Comparison of ENCODE assay signal across 12 cellular contexts in genomic region chr5:144598451-144599068, GRCh38.
DNase-seq lines count a peak whose midpoint lies in the region; ATAC-seq and TF ChIP-seq lines count a peak whose summit lies in the region.
"Had no signal": no experiment of that assay in that cellular context is flagged by ENCODE, and none has a peak within 500 bp of the region (broad histone marks: within the 10 kb centered on the region; RNA-seq: fewer than 3 reads in every experiment).

No MANE protein-coding gene starts in this region.

- H3K27me3 Mint-ChIP-seq in activated T-helper 1 cell treated with anti-CD3 and anti-CD28 coated beads, Interleukin-12 subunit alpha, Interleukin-12 subunit beta, Interleukin-2, Interleukin-4 antibody, amounts not matched to agents 30 ng/mL and 10 ng/mL and 1 ng/mL, durations not matched to agents 14 hours and 24 hours and 36 hours (ENCODE audit: insufficient read depth): no peaks in the 10 kb centered on the region
- H3K27me3 Mint-ChIP-seq in activated naive CD4-positive, alpha-beta T cell treated with anti-CD3 and anti-CD28 coated beads, Interleukin-2, amount 10 ng/mL, durations not matched to agents 7 days and 5 days: no peaks in the 10 kb centered on the region
- H3K27me3 Mint-ChIP-seq in activated CD4-positive, alpha-beta memory T cell treated with anti-CD3 and anti-CD28 coated beads for 36 hours: peaks cover 2% of the 10 kb centered on the region

- H4K91ac ChIP-seq in IMR-90 (ENCODE audit: insufficient read depth, low read depth, low read length): no peak overlapping the region

- H3K9me3 Mint-ChIP-seq in activated T-helper 1 cell treated with anti-CD3 and anti-CD28 coated beads, Interleukin-12 subunit alpha, Interleukin-12 subunit beta, Interleukin-2, Interleukin-4 antibody, amounts not matched to agents 30 ng/mL and 10 ng/mL and 1 ng/mL, durations not matched to agents 14 hours and 24 hours and 36 hours: peaks cover 2% of the 10 kb centered on the region
- peaks cover 15% of the 10 kb centered on the region for H3K9me3 Mint-ChIP-seq in activated naive CD4-positive, alpha-beta T cell treated with anti-CD3 and anti-CD28 coated beads, Interleukin-2, amount 10 ng/mL, durations not matched to agents 7 days and 5 days
- no peaks in the 10 kb centered on the region for H3K9me3 Mint-ChIP-seq in activated CD4-positive, alpha-beta memory T cell treated with anti-CD3 and anti-CD28 coated beads for 36 hours

- H3K4me2 ChIP-seq in IMR-90 (ENCODE audit: low read depth, low read length): no peak overlapping the region; the same call in 1 of the 2 replicates

- no peak overlapping the region for H2BK120ac ChIP-seq in IMR-90 (ENCODE audit: low read depth, low read length)

- no peak overlapping the region for H3K4ac ChIP-seq in IMR-90 (ENCODE audit: low read depth, low read length)

- no peaks in the 10 kb centered on the region for H3K36me3 Mint-ChIP-seq in activated T-helper 1 cell treated with anti-CD3 and anti-CD28 coated beads, Interleukin-12 subunit alpha, Interleukin-12 subunit beta, Interleukin-2, Interleukin-4 antibody, amounts not matched to agents 30 ng/mL and 10 ng/mL and 1 ng/mL, durations not matched to agents 14 hours and 24 hours and 36 hours (ENCODE audit: low read depth)
- no peaks in the 10 kb centered on the region for H3K36me3 Mint-ChIP-seq in activated naive CD4-positive, alpha-beta T cell treated with anti-CD3 and anti-CD28 coated beads, Interleukin-2, amount 10 ng/mL, durations not matched to agents 7 days and 5 days
- no peaks in the 10 kb centered on the region for H3K36me3 Mint-ChIP-seq in activated CD4-positive, alpha-beta memory T cell treated with anti-CD3 and anti-CD28 coated beads for 36 hours

- H3K27ac ChIP-seq in IMR-90 (ENCODE audit: insufficient read depth, low read length): no peak overlapping the region
- H3K27ac ChIP-seq in suprapubic skin: no peak overlapping the region
- H3K27ac ChIP-seq: epithelial cell of prostate had no signal

- no peak overlapping the region for H2BK15ac ChIP-seq in IMR-90 (ENCODE audit: low read depth, low read length)

- H3K18ac ChIP-seq in IMR-90 (ENCODE audit: low read depth, low read length): no peak overlapping the region

- TF ChIP-seq POLR2A in IMR-90 (IDR thresholded peaks at IDR 0.05; ENCODE audit: low read depth, low read length): no peak
- no peak for TF ChIP-seq POLR2A in suprapubic skin (IDR thresholded peaks at IDR 0.05)

- 27% methylated on average over 12 of the region's 30 CpGs; no CpG with 5 or more reads in 1 of the 2 experiments for WGBS in IMR-90 (ENCODE audit: extremely low coverage in 2 of 2, insufficient read length in 1 of 2), 2 experiments
- WGBS in suprapubic skin: 9% methylated on average over 7 of the region's 30 CpGs

- no peak overlapping the region for H2BK5ac ChIP-seq in IMR-90 (ENCODE audit: low read depth, low read length, poor library complexity, severe bottlenecking)

- H3K9me3 ChIP-seq in IMR-90 (ENCODE audit: control insufficient read depth, insufficient read depth, low read length) (peaks cover 2% of the 10 kb centered on the region; the same call in 1 of the 2 replicates), iPS-15b (ENCODE audit: control insufficient read depth, insufficient read depth, low read length) (no peaks in the 10 kb centered on the region), suprapubic skin (no peaks in the 10 kb centered on the region)

- H3K4me1 ChIP-seq in IMR-90 (ENCODE audit: control insufficient read depth, insufficient read depth, low read length) (no peaks in the 10 kb centered on the region), iPS-15b (ENCODE audit: control insufficient read depth, insufficient read depth, low read length) (peaks cover 4% of the 10 kb centered on the region), suprapubic skin (peaks cover 5% of the 10 kb centered on the region)

- no peak for TF ChIP-seq RAD21 in IMR-90 (IDR thresholded peaks at IDR 0.05; ENCODE audit: low read length)

- H4K5ac ChIP-seq in IMR-90 (ENCODE audit: low read depth, low read length): no peak overlapping the region

- H4K20me1 ChIP-seq in IMR-90 (ENCODE audit: insufficient read depth, low read length): no peaks in the 10 kb centered on the region

- POLR2A ChIA-PET in IMR-90 (lab: Charles Lee; ENCODE audit: unreplicated experiment): no interaction called here
- POLR2A ChIA-PET in activated CD4-positive, alpha-beta memory T cell treated with anti-CD3 and anti-CD28 coated beads for 36 hours (lab: Charles Lee): no interaction called here

- no peak for DNase-seq in IMR-90
- peak; percentile 43 to 65 for DNase-seq in SHP77 (lab: John Stamatoyannopoulos, UW)
- DNase-seq in suprapubic skin (ENCODE audit: low spot score in 2 of 2): no peak
- DNase-seq in activated T-helper 1 cell treated with anti-CD3 and anti-CD28 coated beads, Interleukin-12 subunit alpha, Interleukin-12 subunit beta, Interleukin-2, Interleukin-4 antibody, amounts not matched to agents 30 ng/mL and 10 ng/mL and 1 ng/mL, durations not matched to agents 14 hours and 24 hours and 36 hours (ENCODE audit: low spot score): no peak
- no peak for DNase-seq in activated naive CD4-positive, alpha-beta T cell treated with anti-CD3 and anti-CD28 coated beads, Interleukin-2, amount 10 ng/mL, durations not matched to agents 7 days and 5 days
- no peak for DNase-seq in activated CD4-positive, alpha-beta memory T cell treated with anti-CD3 and anti-CD28 coated beads for 36 hours
- DNase-seq: activated gamma-delta T cell treated with Interleukin-2 at 50 U/mL for 16 hours; NCI-H1930; stimulated activated CD4-positive, alpha-beta T cell treated with anti-CD3 and anti-CD28 coated beads, Interleukin-4, amount 100 ng/mL, for 24 hours had no signal

- peak; percentile 35; the same call in 1 of the 2 replicates for ATAC-seq in IMR-90 (ENCODE audit: low read depth)

- no peak overlapping the region for H3K4me3 ChIP-seq in IMR-90 (ENCODE audit: insufficient read depth, low read depth, low read length)
- H3K4me3 ChIP-seq in iPS-15b (ENCODE audit: low read depth, low read length): peak overlapping the region; percentile 1
- peak overlapping the region; percentile 7 for H3K4me3 ChIP-seq in suprapubic skin

- no peak overlapping the region for H3K23ac ChIP-seq in IMR-90 (ENCODE audit: low read depth, low read length)

- no peaks in the 10 kb centered on the region for H3K36me3 ChIP-seq in IMR-90 (ENCODE audit: control insufficient read depth, insufficient read depth, low read length)
- no peaks in the 10 kb centered on the region for H3K36me3 ChIP-seq in iPS-15b (ENCODE audit: control insufficient read depth, insufficient read depth, low read length)
- no peaks in the 10 kb centered on the region for H3K36me3 ChIP-seq in suprapubic skin

- in situ Hi-C loops in IMR-90 (cut with MboI; ENCODE audit: low sequenced_read_pairs): no loop called here

- intact Hi-C loops in IMR-90 (cut with micrococcal nuclease): no loop called here
- intact Hi-C loops in activated T-helper 1 cell treated with anti-CD3 and anti-CD28 coated beads, Interleukin-12 subunit alpha, Interleukin-12 subunit beta, Interleukin-2, Interleukin-4 antibody, amounts not matched to agents 30 ng/mL and 10 ng/mL and 1 ng/mL, durations not matched to agents 14 hours and 24 hours and 36 hours (cut with micrococcal nuclease): no loop called here
- intact Hi-C loops in activated CD4-positive, alpha-beta memory T cell treated with anti-CD3 and anti-CD28 coated beads for 36 hours (cut with micrococcal nuclease): no loop called here

- no peaks in the 10 kb centered on the region for H3K9me1 ChIP-seq in IMR-90 (ENCODE audit: insufficient read depth, low read length)

- H4K8ac ChIP-seq in IMR-90 (ENCODE audit: low read depth in 2 of 2, low read length in 2 of 2): no peak overlapping the region

- no peak overlapping the region for H2AK5ac ChIP-seq in IMR-90 (ENCODE audit: low read depth, low read length)

- no peak overlapping the region for H3K56ac ChIP-seq in IMR-90 (ENCODE audit: extremely low read depth, insufficient read depth, low read length)

- H3K9ac ChIP-seq in IMR-90 (ENCODE audit: low read depth, low read length) (no peak overlapping the region), iPS-15b (ENCODE audit: low read depth, low read length) (no peak overlapping the region)

- no peak overlapping the region for H2AK9ac ChIP-seq in IMR-90 (replicated peaks; ENCODE audit: low read depth, low read length, poor library complexity)

- no peak overlapping the region for H3K14ac ChIP-seq in IMR-90 (replicated peaks; ENCODE audit: low read depth, low read length)

- no peaks in the 10 kb centered on the region for H3K4me1 Mint-ChIP-seq in activated T-helper 1 cell treated with anti-CD3 and anti-CD28 coated beads, Interleukin-12 subunit alpha, Interleukin-12 subunit beta, Interleukin-2, Interleukin-4 antibody, amounts not matched to agents 30 ng/mL and 10 ng/mL and 1 ng/mL, durations not matched to agents 14 hours and 24 hours and 36 hours (ENCODE audit: low read depth)
- no peaks in the 10 kb centered on the region for H3K4me1 Mint-ChIP-seq in activated naive CD4-positive, alpha-beta T cell treated with anti-CD3 and anti-CD28 coated beads, Interleukin-2, amount 10 ng/mL, durations not matched to agents 7 days and 5 days
- no peaks in the 10 kb centered on the region for H3K4me1 Mint-ChIP-seq in activated CD4-positive, alpha-beta memory T cell treated with anti-CD3 and anti-CD28 coated beads for 36 hours (ENCODE audit: low read depth)
- H3K4me1 Mint-ChIP-seq: memory B cell had no signal

- no peak overlapping the region for H3K4me3 Mint-ChIP-seq in activated T-helper 1 cell treated with anti-CD3 and anti-CD28 coated beads, Interleukin-12 subunit alpha, Interleukin-12 subunit beta, Interleukin-2, Interleukin-4 antibody, amounts not matched to agents 30 ng/mL and 10 ng/mL and 1 ng/mL, durations not matched to agents 14 hours and 24 hours and 36 hours
- no peak overlapping the region for H3K4me3 Mint-ChIP-seq in activated naive CD4-positive, alpha-beta T cell treated with anti-CD3 and anti-CD28 coated beads, Interleukin-2, amount 10 ng/mL, durations not matched to agents 7 days and 5 days
- no peak overlapping the region for H3K4me3 Mint-ChIP-seq in activated CD4-positive, alpha-beta memory T cell treated with anti-CD3 and anti-CD28 coated beads for 36 hours
- H3K4me3 Mint-ChIP-seq: memory B cell had no signal

- no peaks in the 10 kb centered on the region for H3K79me1 ChIP-seq in IMR-90 (ENCODE audit: low read depth in 1 of 2, low read length in 2 of 2)

- peak overlapping the region; percentile 40 for H2AFZ ChIP-seq in IMR-90 (replicated peaks; ENCODE audit: low read length, poor library complexity)

- no peak for TF ChIP-seq CTCF in IMR-90 (conservative IDR thresholded peaks at IDR 0.05; ENCODE audit: low read depth, low read length)
- no peak for TF ChIP-seq CTCF in suprapubic skin (IDR thresholded peaks at IDR 0.05)

- no peak overlapping the region for H3K27ac Mint-ChIP-seq in activated T-helper 1 cell treated with anti-CD3 and anti-CD28 coated beads, Interleukin-12 subunit alpha, Interleukin-12 subunit beta, Interleukin-2, Interleukin-4 antibody, amounts not matched to agents 30 ng/mL and 10 ng/mL and 1 ng/mL, durations not matched to agents 14 hours and 24 hours and 36 hours
- H3K27ac Mint-ChIP-seq in activated naive CD4-positive, alpha-beta T cell treated with anti-CD3 and anti-CD28 coated beads, Interleukin-2, amount 10 ng/mL, durations not matched to agents 7 days and 5 days: no peak overlapping the region
- no peak overlapping the region for H3K27ac Mint-ChIP-seq in activated CD4-positive, alpha-beta memory T cell treated with anti-CD3 and anti-CD28 coated beads for 36 hours
- H3K27ac Mint-ChIP-seq: memory B cell had no signal

- no peak for TF ChIP-seq EP300 in suprapubic skin (IDR thresholded peaks at IDR 0.05)

- CTCF ChIA-PET in IMR-90 (lab: Yijun Ruan, JAX): no interaction called here
- CTCF ChIA-PET in activated naive CD4-positive, alpha-beta T cell treated with anti-CD3 and anti-CD28 coated beads, Interleukin-2, amount 10 ng/mL, durations not matched to agents 7 days and 5 days (lab: Charles Lee): no interaction called here
- CTCF ChIA-PET in activated CD4-positive, alpha-beta memory T cell treated with anti-CD3 and anti-CD28 coated beads for 36 hours (lab: Charles Lee): no interaction called here

- no peak overlapping the region for H2BK20ac ChIP-seq in IMR-90 (ENCODE audit: low read depth, low read length)

- H3K27me3 ChIP-seq in IMR-90 (ENCODE audit: control insufficient read depth, insufficient read depth, low read length) (peaks cover 6% of the 10 kb centered on the region), iPS-15b (ENCODE audit: control insufficient read depth, insufficient read depth, low read length) (peaks cover 12% of the 10 kb centered on the region), suprapubic skin (peaks cover 8% of the 10 kb centered on the region)

- dilution Hi-C loops in IMR-90 (cut with HindIII; ENCODE audit: low sequenced_read_pairs, unreplicated experiment): no loop called here

- BruUV-seq in IMR-90 (replicated peaks; lab: Mats Ljungman, UMichigan): no TSS peak

Comparison
In these comparisons a context has a peak if more than half of its experiments do, and no peak if none do; other contexts are left out.
1. DNase-seq: peak in SHP77 (2 of 2); none in IMR-90 (single experiment), suprapubic skin (0 of 2), activated T-helper 1 cell treated with anti-CD3 and anti-CD28 coated beads, Interleukin-12 subunit alpha, Interleukin-12 subunit beta, Interleukin-2, Interleukin-4 antibody, amounts not matched to agents 30 ng/mL and 10 ng/mL and 1 ng/mL, durations not matched to agents 14 hours and 24 hours and 36 hours (single experiment), activated naive CD4-positive, alpha-beta T cell treated with anti-CD3 and anti-CD28 coated beads, Interleukin-2, amount 10 ng/mL, durations not matched to agents 7 days and 5 days (single experiment) and activated CD4-positive, alpha-beta memory T cell treated with anti-CD3 and anti-CD28 coated beads for 36 hours (single experiment).